1 cellular context compared by ENCODE assay signal in the genomic region with DNA sequence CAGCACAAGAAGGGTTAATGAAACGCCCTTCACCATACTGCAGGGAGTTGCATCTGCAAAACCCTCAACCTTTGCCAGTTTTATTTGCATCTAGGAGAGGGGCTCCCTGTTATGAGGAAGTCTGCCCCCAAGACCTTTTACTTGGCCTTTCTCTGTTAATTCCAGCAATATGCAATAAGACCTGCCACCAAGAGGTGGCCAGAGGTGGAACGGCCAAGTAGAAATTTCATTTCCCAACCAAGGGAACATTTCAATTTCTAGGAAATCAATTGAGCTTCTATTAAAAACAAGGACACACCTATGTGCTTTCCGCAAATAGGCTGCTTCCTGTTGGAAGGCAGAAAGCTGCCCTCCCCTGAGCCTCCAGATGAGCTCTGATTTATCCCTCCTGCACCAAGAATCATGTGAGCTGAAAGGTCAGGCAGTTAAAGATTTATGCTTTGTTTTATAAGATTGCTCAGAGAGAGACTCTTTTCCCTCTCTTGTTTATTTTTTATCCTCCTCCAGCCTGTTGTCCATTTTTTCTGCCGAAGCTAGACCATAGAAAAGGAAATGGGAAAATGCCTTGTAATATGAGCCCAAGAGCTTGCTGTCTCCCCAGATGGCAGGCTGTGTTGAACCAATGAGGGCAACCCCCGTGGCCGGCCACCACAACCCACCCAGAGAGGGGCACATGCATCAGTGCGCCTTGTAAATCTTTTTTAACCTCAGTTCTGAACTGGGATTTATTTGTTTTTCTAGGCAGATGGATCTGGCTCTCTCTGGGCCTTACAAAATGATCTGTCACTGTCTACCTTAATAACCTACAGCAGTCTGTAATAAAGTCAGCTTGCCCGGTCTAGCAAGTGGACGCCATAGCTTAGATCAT.
TF ChIP-seq lines count a peak whose summit lies in the region.

No MANE protein-coding gene starts in this region.

TF ChIP-seq in H1, 55 proteins besides CTCF, POLR2A, EP300 and RAD21:
- TF ChIP-seq HDAC2 (IDR thresholded peaks at IDR 0.05; ENCODE audit: borderline replicate concordance in 1 of 2, low read depth in 2 of 2, low read length in 2 of 2) = no peak
- TF ChIP-seq MAFK (IDR thresholded peaks at IDR 0.05; ENCODE audit: low read depth, low read length) = no peak
- no peak for TF ChIP-seq RBBP5 (IDR thresholded peaks at IDR 0.05; ENCODE audit: borderline replicate concordance, low read depth, low read length)
- TF ChIP-seq HDAC6 (IDR thresholded peaks at IDR 0.05; ENCODE audit: low read depth, low read length) = no peak
- no peak for TF ChIP-seq RXRA (IDR thresholded peaks at IDR 0.05; ENCODE audit: insufficient read depth, low read depth, low read length)
- TF ChIP-seq JUN (IDR thresholded peaks at IDR 0.05; ENCODE audit: low read depth, low read length) = no peak
- TF ChIP-seq FOSL1 (IDR thresholded peaks at IDR 0.05; ENCODE audit: insufficient read depth, low read depth, low read length) = no peak
- TF ChIP-seq, protein P1, sequence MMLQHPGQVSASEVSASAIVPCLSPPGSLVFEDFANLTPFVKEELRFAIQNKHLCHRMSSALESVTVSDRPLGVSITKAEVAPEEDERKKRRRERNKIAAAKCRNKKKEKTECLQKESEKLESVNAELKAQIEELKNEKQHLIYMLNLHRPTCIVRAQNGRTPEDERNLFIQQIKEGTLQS (IDR thresholded peaks at IDR 0.05; ENCODE audit: insufficient read depth, low read depth, low read length) = no peak
